In the genomic region with DNA sequence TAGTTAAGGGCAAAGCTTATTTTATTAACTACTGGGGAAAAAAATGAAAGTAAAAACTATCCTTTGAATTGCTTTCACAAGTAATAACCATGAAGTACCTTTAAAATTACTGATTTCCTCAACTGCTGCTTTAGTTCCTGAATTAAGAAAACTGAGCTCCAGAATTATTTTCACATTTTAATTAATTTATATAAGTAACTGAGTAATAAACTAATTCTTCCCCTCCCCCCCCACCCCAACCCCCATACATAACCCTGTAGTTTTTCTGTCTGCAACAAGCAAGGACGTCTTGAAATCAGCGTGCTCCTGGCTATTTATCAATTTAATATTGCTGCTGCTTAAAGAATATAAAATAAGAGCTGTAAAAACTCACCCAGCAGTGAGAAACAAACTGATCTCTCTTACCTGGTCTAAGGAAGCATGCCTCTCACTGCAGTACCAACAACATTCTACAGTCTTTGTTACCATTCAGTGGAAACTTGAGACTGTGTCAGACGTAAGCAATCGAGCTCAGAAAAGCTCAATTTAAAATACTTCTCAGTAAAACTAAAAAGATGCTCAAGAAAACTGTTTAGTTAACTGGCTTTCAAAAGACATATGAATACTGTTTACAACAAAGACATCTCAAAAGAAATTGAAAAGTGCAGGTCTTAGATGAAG, we compare ENCODE assay signal across 8 cellular contexts.
DNase-seq lines count a peak whose midpoint lies in the region; ATAC-seq and TF ChIP-seq lines count a peak whose summit lies in the region.

No MANE protein-coding gene starts in this region.

- H3K4me1 Mint-ChIP-seq in stimulated activated effector memory CD8-positive, alpha-beta T cell treated with anti-CD3 and anti-CD28 coated beads, Interleukin-12 subunit alpha, Interleukin-12 subunit beta, amount 100 ng/mL, for 72 hours = peaks cover 6% of the 10 kb centered on the region

- peak overlapping the region; percentile 45 to 58 for H3K4me3 ChIP-seq in cardiac fibroblast (replicated peaks in 1 of 2; ENCODE audit: low read depth in 2 of 2, low read length in 2 of 2)

- H3K9me3 Mint-ChIP-seq in stimulated activated effector memory CD8-positive, alpha-beta T cell treated with anti-CD3 and anti-CD28 coated beads, Interleukin-12 subunit alpha, Interleukin-12 subunit beta, amount 100 ng/mL, for 72 hours = no peaks in the 10 kb centered on the region

- H3K4me3 Mint-ChIP-seq in stimulated activated effector memory CD8-positive, alpha-beta T cell treated with anti-CD3 and anti-CD28 coated beads, Interleukin-12 subunit alpha, Interleukin-12 subunit beta, amount 100 ng/mL, for 72 hours = peak overlapping the region; percentile 67

- ATAC-seq in GM18858 (IDR thresholded peaks at IDR 0.05; ENCODE audit: unreplicated experiment) (peak; percentile 62), HG03432 (IDR thresholded peaks at IDR 0.05; ENCODE audit: unreplicated experiment) (peak; percentile 65)
- ATAC-seq in stimulated activated effector memory CD8-positive, alpha-beta T cell treated with anti-CD3 and anti-CD28 coated beads, Interleukin-12 subunit alpha, Interleukin-12 subunit beta, amount 100 ng/mL, for 72 hours = peak; percentile 74

- no peak for TF ChIP-seq CTCF in cardiac fibroblast (IDR thresholded peaks at IDR 0.05; ENCODE audit: low read depth, low read length)

- H3K36me3 Mint-ChIP-seq in stimulated activated effector memory CD8-positive, alpha-beta T cell treated with anti-CD3 and anti-CD28 coated beads, Interleukin-12 subunit alpha, Interleukin-12 subunit beta, amount 100 ng/mL, for 72 hours = no peaks in the 10 kb centered on the region

- no peak overlapping the region for H3K27ac Mint-ChIP-seq in stimulated activated effector memory CD8-positive, alpha-beta T cell treated with anti-CD3 and anti-CD28 coated beads, Interleukin-12 subunit alpha, Interleukin-12 subunit beta, amount 100 ng/mL, for 72 hours

- peak; percentile 23 for DNase-seq in CD1c-positive myeloid dendritic cell (ENCODE audit: extremely low spot score)
- DNase-seq in OCI-M2 (lab: John Stamatoyannopoulos, UW; ENCODE audit: unreplicated experiment) = peak; percentile 50
- peak; percentile 88 to 90 for DNase-seq in cardiac fibroblast (ENCODE audit: low read depth in 2 of 2)
- peak; percentile 55 for DNase-seq in islet precursor cell
- DNase-seq in stimulated activated effector memory CD8-positive, alpha-beta T cell treated with anti-CD3 and anti-CD28 coated beads, Interleukin-12 subunit alpha, Interleukin-12 subunit beta, amount 100 ng/mL, for 72 hours (ENCODE audit: low spot score in 2 of 2) = no peak
- DNase-seq in putamen (ENCODE audit: low spot score) = no peak

Comparison
In these comparisons a context has a peak if more than half of its experiments do, and no peak if none do; other contexts are left out.
1. DNase-seq: peak in CD1c-positive myeloid dendritic cell (single experiment), OCI-M2 (single experiment), cardiac fibroblast (2 of 2) and islet precursor cell (single experiment); none in stimulated activated effector memory CD8-positive, alpha-beta T cell treated with anti-CD3 and anti-CD28 coated beads, Interleukin-12 subunit alpha, Interleukin-12 subunit beta, amount 100 ng/mL, for 72 hours (0 of 2) and putamen (single experiment).
2. Peak in every context shown above with its lines, with median percentiles within 50 percentile points of each other: ATAC-seq.